In the genomic region with DNA sequence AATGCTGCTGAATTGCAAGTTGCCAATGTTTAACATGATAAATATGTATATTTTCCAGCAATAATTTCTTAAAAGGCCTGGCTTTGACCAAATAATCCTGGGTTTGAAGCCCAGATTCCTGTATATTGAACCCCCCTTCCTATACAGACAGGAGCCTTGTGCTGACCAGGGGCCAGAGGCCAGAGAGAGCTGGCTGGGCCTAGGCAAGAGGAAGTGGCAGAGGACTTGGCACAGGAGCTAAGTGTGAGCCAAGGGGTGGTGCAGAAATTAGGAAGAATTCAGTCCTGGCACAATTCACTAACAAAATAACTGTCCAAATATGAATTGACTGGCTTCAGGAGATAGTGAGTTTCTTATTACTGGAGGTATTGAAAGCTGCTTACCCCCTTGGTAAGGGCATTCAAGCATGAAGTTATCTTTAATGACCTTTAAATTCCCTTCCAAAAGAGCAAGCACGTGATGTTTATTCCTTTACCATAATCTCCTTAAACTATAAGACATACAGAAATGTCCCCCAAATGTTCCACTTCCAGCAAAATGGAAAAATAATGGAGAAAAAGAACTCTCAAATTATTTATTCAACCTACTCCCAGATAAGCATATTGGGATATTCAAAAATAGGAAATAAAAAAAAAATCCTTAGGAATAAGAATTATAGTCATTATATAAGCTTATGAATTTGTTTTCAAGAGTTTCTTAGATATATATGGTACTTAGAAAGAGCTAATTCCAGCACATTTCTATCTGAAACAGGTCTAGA, we compare ENCODE assay signal across 21 cellular contexts. TPM values are rescaled to one million over a fixed set of nuclear protein-coding genes. Genes with fewer than 3 reads are reported as not detected.
DNase-seq lines count a peak whose midpoint lies in the region; ATAC-seq, FAIRE-seq and TF ChIP-seq lines count a peak whose summit lies in the region.
"Had no signal": no experiment of that assay in that cellular context is flagged by ENCODE, and none has a peak within 500 bp of the region (broad histone marks: within the 10 kb centered on the region; RNA-seq: fewer than 3 reads in every experiment).

No MANE protein-coding gene starts in this region.

- WGBS in right cardiac atrium = 24% methylated on average over 1 of the region's 1 CpG

- no peaks in the 10 kb centered on the region for H3K9me3 ChIP-seq in right cardiac atrium (ENCODE audit: control insufficient read depth, low read length)
- H3K9me3 ChIP-seq: breast epithelium, SJCRH30, upper lobe of left lung had no signal

- no peak overlapping the region for H3K4me3 ChIP-seq in right cardiac atrium (ENCODE audit: low read length)
- H3K4me3 ChIP-seq: breast epithelium, dorsolateral prefrontal cortex, SJCRH30, upper lobe of left lung had no signal

- H3K27me3 ChIP-seq in right cardiac atrium (ENCODE audit: control insufficient read depth, insufficient read depth) = no peaks in the 10 kb centered on the region
- H3K27me3 ChIP-seq: breast epithelium, dorsolateral prefrontal cortex, SJCRH30, upper lobe of left lung had no signal

- H3K4me1 ChIP-seq in right cardiac atrium (ENCODE audit: control insufficient read depth, insufficient read depth, low read length) = peaks cover 4% of the 10 kb centered on the region
- H3K4me1 ChIP-seq: breast epithelium, SJCRH30 had no signal

- FAIRE-seq in GM12892 (lab: Jason Lieb, UNC) = peak; percentile 9

- H3K27ac ChIP-seq in right cardiac atrium (ENCODE audit: low read length) = no peak overlapping the region
- H3K27ac ChIP-seq: dorsolateral prefrontal cortex, SJCRH30 had no signal

- DNase-seq in AML-193 (lab: John Stamatoyannopoulos, UW) = peak; percentile 11 to 29
- DNase-seq in GM12892 (ENCODE audit: insufficient read length) = no peak
- DNase-seq in SK-MEL-5 (ENCODE audit: low read depth, low spot score) = peak; percentile 22
- DNase-seq in right cardiac atrium = peak in 1 of 3 donors; percentile 49
- no peak for DNase-seq in foreskin melanocyte
- DNase-seq: activated CD4-positive, CD25-positive, alpha-beta regulatory T cell treated with anti-CD3 and anti-CD28 coated beads, Interleukin-2, amount 50 U/mL, for 72 hours; activated CD8-positive, alpha-beta memory T cell treated with anti-CD3 and anti-CD28 coated beads for 24 hours; dorsolateral prefrontal cortex; HCEC 1CT; KG1; NCI-H1092; NCI-H345; SJCRH30; stimulated activated naive CD8-positive, alpha-beta T cell treated with anti-CD3 and anti-CD28 coated beads, Interleukin-15, Interleukin-2, amounts not matched to agents 100 U/mL and 50 U/mL, for 24 hours had no signal

- in situ Hi-C loops in SK-MEL-5 (cut with HindIII; ENCODE audit: low pct_unique_long_range_greater_than_20kb, low sequenced_read_pairs) = no loop called here

- intact Hi-C loops in right cardiac atrium (cut with DNase I) = no loop called here

- TF ChIP-seq POLR2A in GM12892 (IDR thresholded peaks at IDR 0.05; ENCODE audit: low read depth, low read length) = no peak

- peak; percentile 51 to 53 for ATAC-seq in right cardiac atrium
- no peak for ATAC-seq in GM21723 (IDR thresholded peaks at IDR 0.05; ENCODE audit: unreplicated experiment)
- no peak for ATAC-seq in HG02981 (IDR thresholded peaks at IDR 0.05; ENCODE audit: unreplicated experiment)
- ATAC-seq in HG03457 (IDR thresholded peaks at IDR 0.05; ENCODE audit: unreplicated experiment) = no peak
- ATAC-seq: sciatic nerve; stimulated activated naive CD8-positive, alpha-beta T cell treated with anti-CD3 and anti-CD28 coated beads, Interleukin-15, Interleukin-2, amounts not matched to agents 100 U/mL and 50 U/mL, for 24 hours had no signal

RNA-seq across cellular contexts. Expression of gene NIBAN1, which starts 26.6 kb away (rescaled TPM):
- polyA plus RNA-seq in GM12892 (2012; ENCODE audit: missing spikeins) = 31.5 TPM
- total RNA-seq in SK-MEL-5 (2014; rRNA removed; shearing (Covaris generic)) = 14.4 and 18.6 TPM in 2 replicates
- polyA plus RNA-seq in SK-MEL-5 (2015; cell fraction: cytosol; rRNA removed) = 18.1 and 25.6 TPM in 2 replicates
- polyA plus RNA-seq in SK-MEL-5 (2015; cell fraction: nucleus; rRNA removed) = 16.8 and 23.1 TPM in 2 replicates
- total RNA-seq in right cardiac atrium = 100 to 1,000 TPM; 307 to 359 (median 329) TPM
- 105 TPM for polyA plus RNA-seq in right cardiac atrium
- total RNA-seq: OCI-LY7 had no signal

Comparison
In these comparisons a context has a peak if more than half of its experiments do, and no peak if none do; other contexts are left out.
1. DNase-seq: peak in AML-193 (2 of 2) and SK-MEL-5 (single experiment); none in GM12892 (single experiment) and foreskin melanocyte (single experiment).
2. ATAC-seq: peak in right cardiac atrium (2 of 2); none in GM21723 (single experiment), HG02981 (single experiment) and HG03457 (single experiment).
3. RNA of gene NIBAN1, which starts 26.6 kb away (total RNA-seq): 307 to 359 TPM in right cardiac atrium; 14.4 to 18.6 TPM in SK-MEL-5; every median in the first group is over 10 times any median in the second.